ENCODE assay signal across 11 cellular contexts in the genomic region with DNA sequence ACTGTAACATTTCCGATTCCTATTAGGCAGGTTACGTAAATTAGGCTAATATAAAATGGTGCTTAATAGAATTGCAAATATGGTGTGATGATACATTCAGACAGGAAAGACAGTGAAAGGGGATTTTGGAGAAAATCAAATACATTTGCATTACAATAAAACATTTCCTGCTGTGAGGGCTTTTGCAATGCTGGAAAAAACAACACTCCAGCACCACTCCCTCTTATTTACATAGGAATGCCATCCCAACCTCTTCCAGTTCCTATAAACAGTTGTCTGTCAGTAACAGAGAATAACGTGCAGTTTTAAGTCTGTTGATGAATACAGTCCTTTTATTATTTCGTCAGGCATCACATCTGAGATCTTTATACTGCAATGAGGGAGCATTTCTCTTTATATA.
DNase-seq lines count a peak whose midpoint lies in the region; ATAC-seq and TF ChIP-seq lines count a peak whose summit lies in the region.
"Had no signal": no experiment of that assay in that cellular context is flagged by ENCODE, and none has a peak within 500 bp of the region (broad histone marks: within the 10 kb centered on the region; RNA-seq: fewer than 3 reads in every experiment).

No MANE protein-coding gene starts in this region.

- H3K4me1 ChIP-seq in foreskin keratinocyte (peaks cover 6% of the 10 kb centered on the region), smooth muscle cell (ENCODE audit: low read depth) (peaks cover 35% of the 10 kb centered on the region), heart right ventricle (no peaks in the 10 kb centered on the region)
- H3K4me1 ChIP-seq: prostate gland had no signal

- no peak overlapping the region for H3K4me3 ChIP-seq in smooth muscle cell
- H3K4me3 ChIP-seq in heart right ventricle: no peak overlapping the region
- H3K4me3 ChIP-seq: prostate gland, SJSA1, suprapubic skin had no signal

- H3K27ac ChIP-seq in foreskin keratinocyte (no peak overlapping the region), smooth muscle cell (ENCODE audit: low read depth) (no peak overlapping the region), heart right ventricle (no peak overlapping the region)
- H3K27ac ChIP-seq: prostate gland, SJSA1, suprapubic skin had no signal

- H4K20me1 ChIP-seq in smooth muscle cell (ENCODE audit: low read depth): no peaks in the 10 kb centered on the region

- DNase-seq in NCI-H2171 treated with DMSO at 0.1 percent for 48 hours (lab: John Stamatoyannopoulos, UW) (peak; percentile 79), NCI-H2171 (lab: John Stamatoyannopoulos, UW) (no peak), NCI-H69 (lab: John Stamatoyannopoulos, UW) (peak; percentile 83), foreskin keratinocyte (peak; percentile 53 to 76), smooth muscle cell (lab: John Stamatoyannopoulos, UW; ENCODE audit: unreplicated experiment) (no peak), heart right ventricle (no peak), HuH-7.5 (ENCODE audit: low spot score) (no peak)

- no peak for TF ChIP-seq CTCF in foreskin keratinocyte (conservative IDR thresholded peaks at IDR 0.05)
- TF ChIP-seq CTCF in smooth muscle cell (IDR thresholded peaks at IDR 0.05; ENCODE audit: borderline replicate concordance, insufficient read depth, poor library complexity, severe bottlenecking): no peak
- TF ChIP-seq CTCF in heart right ventricle (IDR thresholded peaks at IDR 0.05): no peak

- intact Hi-C loops in heart right ventricle (cut with DNase I): no loop called here

- H3K79me2 ChIP-seq in smooth muscle cell (ENCODE audit: low read depth): no peaks in the 10 kb centered on the region

- H3K36me3 ChIP-seq in smooth muscle cell (ENCODE audit: low read depth) (no peaks in the 10 kb centered on the region), heart right ventricle (no peaks in the 10 kb centered on the region)
- H3K36me3 ChIP-seq: prostate gland, SJSA1, suprapubic skin had no signal

- H3K9ac ChIP-seq in smooth muscle cell (ENCODE audit: low read depth): no peak overlapping the region

- H3K27me3 ChIP-seq in foreskin keratinocyte (no peaks in the 10 kb centered on the region), smooth muscle cell (ENCODE audit: low read depth) (peaks cover 3% of the 10 kb centered on the region), heart right ventricle (peaks cover 0 to 8% (median 3%) of the 10 kb centered on the region in 7 donors)
- H3K27me3 ChIP-seq: SJSA1, suprapubic skin had no signal

- 18% methylated on average over 4 of the region's 4 CpGs for WGBS in smooth muscle cell (ENCODE audit: low lambda C conversion rate)
- 49 to 51% methylated on average over 4 of the region's 4 CpGs for WGBS in heart right ventricle, 2 donors

- ATAC-seq in foreskin keratinocyte (peak; percentile 84), heart right ventricle (no peak), GM21515 (IDR thresholded peaks at IDR 0.05; ENCODE audit: unreplicated experiment) (no peak)

- H3F3A ChIP-seq in smooth muscle cell (ENCODE audit: low read depth): no peaks in the 10 kb centered on the region

- H3K9me3 ChIP-seq in smooth muscle cell (replicated peaks; ENCODE audit: low read depth) (no peaks in the 10 kb centered on the region), heart right ventricle (no peaks in the 10 kb centered on the region)
- H3K9me3 ChIP-seq: prostate gland, SJSA1, suprapubic skin had no signal

- peak overlapping the region; percentile 71 for H3K4me2 ChIP-seq in smooth muscle cell

- peak overlapping the region; percentile 75 for H2AFZ ChIP-seq in smooth muscle cell (ENCODE audit: low read depth)

Comparison
In these comparisons a context has a peak if more than half of its experiments do, and no peak if none do; other contexts are left out.
1. DNase-seq: peak in NCI-H2171 treated with DMSO at 0.1 percent for 48 hours (single experiment), NCI-H69 (single experiment) and foreskin keratinocyte (2 of 2); none in NCI-H2171 (single experiment), smooth muscle cell (single experiment), heart right ventricle (0 of 2) and HuH-7.5 (single experiment).